ENCODE assay signal across 13 cellular contexts in genomic region chr21:46393941-46394818, GRCh38.
DNase-seq lines count a peak whose midpoint lies in the region; ATAC-seq and TF ChIP-seq lines count a peak whose summit lies in the region.
"Had no signal": no experiment of that assay in that cellular context is flagged by ENCODE, and none has a peak within 500 bp of the region (broad histone marks: within the 10 kb centered on the region; RNA-seq: fewer than 3 reads in every experiment).

No MANE protein-coding gene starts in this region.

- intact Hi-C loops in natural killer cell (cut with micrococcal nuclease), result no loop called here

- H3K4me1 Mint-ChIP-seq in activated naive CD8-positive, alpha-beta T cell treated with anti-CD3 and anti-CD28 coated beads, Interleukin-2, amount 10 ng/mL, durations not matched to agents 7 days and 5 days, result peaks cover 3% of the 10 kb centered on the region
- no peaks in the 10 kb centered on the region for H3K4me1 Mint-ChIP-seq in activated naive CD8-positive, alpha-beta T cell treated with anti-CD3 and anti-CD28 coated beads for 36 hours
- peaks cover 14 to 16% of the 10 kb centered on the region in 2 donors for H3K4me1 Mint-ChIP-seq in natural killer cell
- H3K4me1 Mint-ChIP-seq in type B pancreatic cell (ENCODE audit: unreplicated experiment), result peaks cover 4% of the 10 kb centered on the region

- no peak overlapping the region for H3K4me3 Mint-ChIP-seq in activated naive CD8-positive, alpha-beta T cell treated with anti-CD3 and anti-CD28 coated beads, Interleukin-2, amount 10 ng/mL, durations not matched to agents 7 days and 5 days
- H3K4me3 Mint-ChIP-seq in activated naive CD8-positive, alpha-beta T cell treated with anti-CD3 and anti-CD28 coated beads for 36 hours, result no peak overlapping the region
- peak overlapping the region; percentile 70 for H3K4me3 Mint-ChIP-seq in natural killer cell
- H3K4me3 Mint-ChIP-seq in type B pancreatic cell, result peak overlapping the region; percentile 72
- H3K4me3 Mint-ChIP-seq: activated naive CD8-positive, alpha-beta T cell had no signal

- no peaks in the 10 kb centered on the region for H3K27me3 Mint-ChIP-seq in activated naive CD8-positive, alpha-beta T cell treated with anti-CD3 and anti-CD28 coated beads, Interleukin-2, amount 10 ng/mL, durations not matched to agents 7 days and 5 days
- no peaks in the 10 kb centered on the region for H3K27me3 Mint-ChIP-seq in activated naive CD8-positive, alpha-beta T cell treated with anti-CD3 and anti-CD28 coated beads for 36 hours
- no peaks in the 10 kb centered on the region for H3K27me3 Mint-ChIP-seq in natural killer cell (ENCODE audit: low read depth in 2 of 2)
- no peaks in the 10 kb centered on the region for H3K27me3 Mint-ChIP-seq in type B pancreatic cell
- H3K27me3 Mint-ChIP-seq: activated naive CD8-positive, alpha-beta T cell had no signal

- no peak for TF ChIP-seq CTCF in natural killer cell (IDR thresholded peaks at IDR 0.05)
- no peak for TF ChIP-seq CTCF in type B pancreatic cell (conservative IDR thresholded peaks at IDR 0.05)

- no peak for ATAC-seq in activated naive CD8-positive, alpha-beta T cell treated with anti-CD3 and anti-CD28 coated beads, Interleukin-2, amount 10 ng/mL, durations not matched to agents 7 days and 5 days (ENCODE audit: low read depth)
- ATAC-seq in natural killer cell, result peak; percentile 67 to 85 (median 80)

- no peaks in the 10 kb centered on the region for H3K9me3 Mint-ChIP-seq in activated naive CD8-positive, alpha-beta T cell treated with anti-CD3 and anti-CD28 coated beads, Interleukin-2, amount 10 ng/mL, durations not matched to agents 7 days and 5 days
- no peaks in the 10 kb centered on the region for H3K9me3 Mint-ChIP-seq in activated naive CD8-positive, alpha-beta T cell treated with anti-CD3 and anti-CD28 coated beads for 36 hours
- H3K9me3 Mint-ChIP-seq in natural killer cell (no peaks in the 10 kb centered on the region), type B pancreatic cell (no peaks in the 10 kb centered on the region)

- peaks cover 12% of the 10 kb centered on the region for H3K36me3 Mint-ChIP-seq in activated naive CD8-positive, alpha-beta T cell treated with anti-CD3 and anti-CD28 coated beads, Interleukin-2, amount 10 ng/mL, durations not matched to agents 7 days and 5 days
- peaks cover 10% of the 10 kb centered on the region for H3K36me3 Mint-ChIP-seq in activated naive CD8-positive, alpha-beta T cell treated with anti-CD3 and anti-CD28 coated beads for 36 hours
- H3K36me3 Mint-ChIP-seq in natural killer cell, result peaks cover 1% of the 10 kb centered on the region
- H3K36me3 Mint-ChIP-seq in type B pancreatic cell, result peaks cover 4% of the 10 kb centered on the region
- H3K36me3 Mint-ChIP-seq: activated naive CD8-positive, alpha-beta T cell had no signal

- peak overlapping the region; percentile 47 for H3K27ac Mint-ChIP-seq in activated naive CD8-positive, alpha-beta T cell treated with anti-CD3 and anti-CD28 coated beads, Interleukin-2, amount 10 ng/mL, durations not matched to agents 7 days and 5 days
- no peak overlapping the region for H3K27ac Mint-ChIP-seq in activated naive CD8-positive, alpha-beta T cell treated with anti-CD3 and anti-CD28 coated beads for 36 hours
- peak overlapping the region; percentile 88 to 93 for H3K27ac Mint-ChIP-seq in natural killer cell
- H3K27ac Mint-ChIP-seq in type B pancreatic cell, result peak overlapping the region; percentile 97
- H3K27ac Mint-ChIP-seq: activated naive CD8-positive, alpha-beta T cell had no signal

- POLR2A ChIA-PET in activated naive CD8-positive, alpha-beta T cell treated with anti-CD3 and anti-CD28 coated beads, Interleukin-2, amount 10 ng/mL, durations not matched to agents 7 days and 5 days (lab: Charles Lee), result no interaction called here

- no peak for DNase-seq in activated naive CD8-positive, alpha-beta T cell treated with anti-CD3 and anti-CD28 coated beads, Interleukin-2, amount 10 ng/mL, durations not matched to agents 7 days and 5 days
- no peak for DNase-seq in activated naive CD8-positive, alpha-beta T cell treated with anti-CD3 and anti-CD28 coated beads for 36 hours
- peak; percentile 66 for DNase-seq in astrocyte of the hippocampus (ENCODE audit: low read depth, low spot score)
- peak; percentile 35 for DNase-seq in natural killer cell
- DNase-seq in type B pancreatic cell (ENCODE audit: extremely low spot score, unreplicated experiment), result no peak
- DNase-seq in OCI-M1 (lab: John Stamatoyannopoulos, UW), result no peak
- DNase-seq in NCI-H1436 treated with DMSO at 0.1 percent for 48 hours (lab: John Stamatoyannopoulos, UW), result no peak
- no peak for DNase-seq in effector CD8-positive, alpha-beta T cell (lab: John Stamatoyannopoulos, UW)
- DNase-seq: left cardiac atrium; MG63; stimulated activated CD4-positive, alpha-beta T cell treated with anti-CD3 and anti-CD28 coated beads, Interleukin-4, amount 100 ng/mL, for 4 hours; tibial artery had no signal

Comparison
In these comparisons a context has a peak if more than half of its experiments do, and no peak if none do; other contexts are left out.
1. DNase-seq: peak in astrocyte of the hippocampus (single experiment) and natural killer cell (single experiment); none in activated naive CD8-positive, alpha-beta T cell treated with anti-CD3 and anti-CD28 coated beads, Interleukin-2, amount 10 ng/mL, durations not matched to agents 7 days and 5 days (single experiment), activated naive CD8-positive, alpha-beta T cell treated with anti-CD3 and anti-CD28 coated beads for 36 hours (single experiment), type B pancreatic cell (single experiment), OCI-M1 (single experiment), NCI-H1436 treated with DMSO at 0.1 percent for 48 hours (single experiment) and effector CD8-positive, alpha-beta T cell (single experiment).
2. H3K4me3 Mint-ChIP-seq: peak in natural killer cell (single experiment) and type B pancreatic cell (single experiment); none in activated naive CD8-positive, alpha-beta T cell treated with anti-CD3 and anti-CD28 coated beads, Interleukin-2, amount 10 ng/mL, durations not matched to agents 7 days and 5 days (single experiment) and activated naive CD8-positive, alpha-beta T cell treated with anti-CD3 and anti-CD28 coated beads for 36 hours (single experiment).